Comparison of ENCODE assay signal across 1 cellular context in genomic region chr3:46321461-46322104, GRCh38.
TF ChIP-seq lines count a peak whose summit lies in the region.

No MANE protein-coding gene starts in this region.

TF ChIP-seq in GM12878, 131 proteins besides CTCF, POLR2A, EP300 and RAD21 (continues in another document):
- no peak for TF ChIP-seq ELK1 (IDR thresholded peaks at IDR 0.05; ENCODE audit: low read depth, low read length)
- TF ChIP-seq CHD2 (IDR thresholded peaks at IDR 0.05; ENCODE audit: borderline replicate concordance, low read depth, low read length): no peak
- no peak for TF ChIP-seq PAX5 (IDR thresholded peaks at IDR 0.05; ENCODE audit: borderline replicate concordance, low read depth, low read length)
- TF ChIP-seq SUPT20H (IDR thresholded peaks at IDR 0.05; ENCODE audit: borderline replicate concordance, control insufficient read depth, low read depth, low read length): no peak
- TF ChIP-seq MTA2 (IDR thresholded peaks at IDR 0.05; ENCODE audit: low read depth): peak; percentile 79
- TF ChIP-seq ZNF622 (IDR thresholded peaks at IDR 0.05): no peak
- no peak for TF ChIP-seq GABPA (IDR thresholded peaks at IDR 0.05; ENCODE audit: low read depth)
- TF ChIP-seq CHD4 (IDR thresholded peaks at IDR 0.05): 0 out of 2 replicates have a peak, but pooled peaks have one; percentile 30
- no peak for TF ChIP-seq TCF12 (IDR thresholded peaks at IDR 0.05; ENCODE audit: low read depth, low read length)
- TF ChIP-seq MTA3 (IDR thresholded peaks at IDR 0.05; ENCODE audit: borderline replicate concordance, low read length): peak; percentile 45; the same call in 1 of the 2 replicates
- TF ChIP-seq EED (IDR thresholded peaks at IDR 0.05; ENCODE audit: low read depth): peak; percentile 26; the same call in 1 of the 2 replicates
- no peak for TF ChIP-seq HSF1 (IDR thresholded peaks at IDR 0.05; ENCODE audit: low read depth, low read length)
- TF ChIP-seq, protein P1, sequence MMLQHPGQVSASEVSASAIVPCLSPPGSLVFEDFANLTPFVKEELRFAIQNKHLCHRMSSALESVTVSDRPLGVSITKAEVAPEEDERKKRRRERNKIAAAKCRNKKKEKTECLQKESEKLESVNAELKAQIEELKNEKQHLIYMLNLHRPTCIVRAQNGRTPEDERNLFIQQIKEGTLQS (IDR thresholded peaks at IDR 0.05; ENCODE audit: borderline replicate concordance, extremely low read depth, low read depth, low read length): no peak
- TF ChIP-seq SMC3 (IDR thresholded peaks at IDR 0.05; ENCODE audit: borderline replicate concordance, low read length): no peak
- no peak for TF ChIP-seq PAX8 (IDR thresholded peaks at IDR 0.05)
- TF ChIP-seq SREBF2 (IDR thresholded peaks at IDR 0.05; ENCODE audit: low read length): no peak
- TF ChIP-seq SMAD5 (IDR thresholded peaks at IDR 0.05; ENCODE audit: low read depth): no peak
- TF ChIP-seq IKZF2 (IDR thresholded peaks at IDR 0.05): peak; percentile 95 to 97
- TF ChIP-seq FOS (IDR thresholded peaks at IDR 0.05; ENCODE audit: borderline replicate concordance, extremely low read depth, insufficient read length): no peak
- TF ChIP-seq LARP7 (IDR thresholded peaks at IDR 0.05): no peak
- TF ChIP-seq CBFB (IDR thresholded peaks at IDR 0.05; ENCODE audit: low read depth): no peak
- no peak for TF ChIP-seq RCOR1 (conservative IDR thresholded peaks at IDR 0.05; ENCODE audit: low read depth, low read length)
- peak; percentile 82 for TF ChIP-seq RELB (IDR thresholded peaks at IDR 0.05; ENCODE audit: low read depth)
- TF ChIP-seq ZBTB40 (IDR thresholded peaks at IDR 0.05; ENCODE audit: borderline replicate concordance): no peak
- TF ChIP-seq KAT2A (conservative IDR thresholded peaks at IDR 0.05; ENCODE audit: control insufficient read depth, low read depth, low read length): no peak
- TF ChIP-seq PML (IDR thresholded peaks at IDR 0.05; ENCODE audit: low read length): no peak
- no peak for TF ChIP-seq E4F1 (IDR thresholded peaks at IDR 0.05; ENCODE audit: borderline replicate concordance, partially characterized antibody)
- no peak for TF ChIP-seq WRNIP1 (IDR thresholded peaks at IDR 0.05; ENCODE audit: borderline replicate concordance, low read depth, low read length)
- TF ChIP-seq TCF3 (IDR thresholded peaks at IDR 0.05; ENCODE audit: borderline replicate concordance, insufficient read depth, low read depth, low read length): 0 out of 2 replicates have a peak, but pooled peaks have one; percentile 20
- peak; percentile 76 for TF ChIP-seq NFIC (IDR thresholded peaks at IDR 0.05; ENCODE audit: low read depth, low read length)
- TF ChIP-seq IRF3 (IDR thresholded peaks at IDR 0.05): no peak
- TF ChIP-seq BMI1 (IDR thresholded peaks at IDR 0.05; ENCODE audit: borderline replicate concordance): 0 out of 2 replicates have a peak, but pooled peaks have one; percentile 51
- TF ChIP-seq GATAD2B (conservative IDR thresholded peaks at IDR 0.05; ENCODE audit: low read depth): peak; percentile 41; the same call in 1 of the 2 replicates
- TF ChIP-seq SP1 (IDR thresholded peaks at IDR 0.05; ENCODE audit: low read depth, low read length): no peak
- peak; percentile 63; the same call in 1 of the 2 replicates for TF ChIP-seq ATF2 (IDR thresholded peaks at IDR 0.05; ENCODE audit: low read length)
- no peak for TF ChIP-seq NRF1 (conservative IDR thresholded peaks at IDR 0.05; ENCODE audit: low read depth, low read length)
- peak; percentile 91 for TF ChIP-seq MEF2A (IDR thresholded peaks at IDR 0.05; ENCODE audit: insufficient read depth, low read depth, low read length)
- TF ChIP-seq NR2C2 (IDR thresholded peaks at IDR 0.05; ENCODE audit: borderline replicate concordance, control insufficient read depth, insufficient read length, low read depth): no peak
- TF ChIP-seq, protein P2, sequence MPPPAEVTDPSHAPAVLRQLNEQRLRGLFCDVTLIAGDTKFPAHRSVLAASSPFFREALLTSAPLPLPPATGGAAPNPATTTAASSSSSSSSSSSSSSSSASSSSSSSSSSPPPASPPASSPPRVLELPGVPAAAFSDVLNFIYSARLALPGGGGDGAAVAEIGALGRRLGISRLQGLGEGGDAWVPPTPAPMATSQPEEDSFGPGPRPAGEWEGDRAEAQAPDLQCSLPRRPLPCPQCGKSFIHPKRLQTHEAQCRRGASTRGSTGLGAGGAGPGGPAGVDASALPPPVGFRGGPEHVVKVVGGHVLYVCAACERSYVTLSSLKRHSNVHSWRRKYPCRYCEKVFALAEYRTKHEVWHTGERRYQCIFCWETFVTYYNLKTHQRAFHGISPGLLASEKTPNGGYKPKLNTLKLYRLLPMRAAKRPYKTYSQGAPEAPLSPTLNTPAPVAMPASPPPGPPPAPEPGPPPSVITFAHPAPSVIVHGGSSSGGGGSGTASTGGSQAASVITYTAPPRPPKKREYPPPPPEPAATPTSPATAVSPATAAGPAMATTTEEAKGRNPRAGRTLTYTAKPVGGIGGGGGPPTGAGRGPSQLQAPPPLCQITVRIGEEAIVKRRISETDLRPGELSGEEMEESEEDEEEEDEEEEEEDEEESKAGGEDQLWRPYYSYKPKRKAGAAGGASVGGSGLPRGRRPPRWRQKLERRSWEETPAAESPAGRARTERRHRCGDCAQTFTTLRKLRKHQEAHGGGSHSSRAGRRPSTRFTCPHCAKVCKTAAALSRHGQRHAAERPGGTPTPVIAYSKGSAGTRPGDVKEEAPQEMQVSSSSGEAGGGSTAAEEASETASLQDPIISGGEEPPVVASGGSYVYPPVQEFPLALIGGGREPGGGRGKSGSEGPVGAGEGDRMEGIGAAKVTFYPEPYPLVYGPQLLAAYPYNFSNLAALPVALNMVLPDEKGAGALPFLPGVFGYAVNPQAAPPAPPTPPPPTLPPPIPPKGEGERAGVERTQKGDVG (CRISPR knock-in tag; IDR thresholded peaks at IDR 0.05): no peak
- no peak for TF ChIP-seq NR2F1 (conservative IDR thresholded peaks at IDR 0.05)
- TF ChIP-seq DPF2 (IDR thresholded peaks at IDR 0.05): peak; percentile 86
- TF ChIP-seq ETV6 (conservative IDR thresholded peaks at IDR 0.05 in 1 of 2, IDR thresholded peaks at IDR 0.05 in 1 of 2; ENCODE audit: borderline replicate concordance in 1 of 2, low read depth in 1 of 2): no peak
- TF ChIP-seq MYC (IDR thresholded peaks at IDR 0.05; ENCODE audit: insufficient read depth, insufficient read length, insufficient replicate concordance, low read length, severe bottlenecking): no peak
- no peak for TF ChIP-seq HDAC6 (IDR thresholded peaks at IDR 0.05; ENCODE audit: unreplicated experiment)
- TF ChIP-seq CREM (IDR thresholded peaks at IDR 0.05; ENCODE audit: low read depth): no peak
